In the genomic region with DNA sequence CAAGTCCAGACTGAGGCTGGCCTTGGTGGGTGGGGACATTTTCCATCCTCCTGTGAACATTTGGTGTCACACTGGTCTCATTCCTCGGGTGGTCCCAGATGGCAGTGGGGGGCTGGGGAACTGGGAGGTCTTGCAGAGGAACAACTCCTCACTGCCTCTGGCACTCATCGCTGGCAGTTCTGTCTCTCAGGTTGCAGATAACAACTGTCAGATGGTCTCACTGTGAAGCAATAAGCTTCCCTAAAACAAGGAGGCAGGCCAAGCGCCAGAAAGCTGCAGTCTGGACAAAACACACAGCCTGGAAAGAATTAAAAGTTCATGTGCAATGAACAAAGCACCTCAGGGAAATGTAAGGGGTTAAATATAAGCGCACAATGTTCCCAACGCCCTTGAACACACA, we compare ENCODE assay signal across 13 cellular contexts.
DNase-seq lines count a peak whose midpoint lies in the region; ATAC-seq and TF ChIP-seq lines count a peak whose summit lies in the region.
"Had no signal": no experiment of that assay in that cellular context is flagged by ENCODE, and none has a peak within 500 bp of the region (broad histone marks: within the 10 kb centered on the region; RNA-seq: fewer than 3 reads in every experiment).

No MANE protein-coding gene starts in this region.

- DNase-seq in GM23248 (peak; percentile 36), adrenal gland (peak in 6 of 7 donors; percentile 48 to 73 (median 62)), heart left ventricle (peak; percentile 24 to 68 (median 53)), retina (peak; percentile 31), NCI-H748 treated with DMSO at 0.1 percent for 48 hours (lab: John Stamatoyannopoulos, UW) (no peak), NCI-H2029 (lab: John Stamatoyannopoulos, UW) (no peak), NCI-H1930 (lab: John Stamatoyannopoulos, UW) (no peak)
- DNase-seq in stimulated activated naive CD8-positive, alpha-beta T cell treated with anti-CD3 and anti-CD28 coated beads, Interleukin-15, Interleukin-2, amounts not matched to agents 100 U/mL and 50 U/mL, for 24 hours = no peak
- DNase-seq: head of caudate nucleus; NCI-H774; stimulated activated CD4-positive, alpha-beta T cell treated with anti-CD3 and anti-CD28 coated beads, Interleukin-4, amount 100 ng/mL, for 4 hours; T-cell had no signal

- H3K27me3 ChIP-seq in GM23248 (replicated peaks; ENCODE audit: insufficient read depth) (no peaks in the 10 kb centered on the region), adrenal gland (no peaks in the 10 kb centered on the region), heart left ventricle (no peaks in the 10 kb centered on the region)
- H3K27me3 ChIP-seq: thyroid gland had no signal

- 16 to 20% methylated on average over 5 of the region's 5 CpGs for WGBS in GM23248 (ENCODE audit: low coverage in 1 of 2, low lambda C conversion rate in 2 of 2, missing lambda C conversion rate in 2 of 2), 2 experiments
- 20 to 37% (median 25%) methylated on average over 5 of the region's 5 CpGs for WGBS in adrenal gland, 4 donors
- WGBS in heart left ventricle, 4 donors = 36 to 47% (median 40%) methylated on average over 5 of the region's 5 CpGs

- H3K4me2 ChIP-seq in GM23248 (ENCODE audit: unreplicated experiment) = no peak overlapping the region

- no peaks in the 10 kb centered on the region for H4K20me1 ChIP-seq in GM23248 (ENCODE audit: insufficient read depth)

- no peaks in the 10 kb centered on the region for H3K9me3 ChIP-seq in GM23248 (ENCODE audit: low read depth)
- H3K9me3 ChIP-seq in adrenal gland (replicated peaks in 1 of 3) = no peaks in the 10 kb centered on the region
- H3K9me3 ChIP-seq in heart left ventricle = no peaks in the 10 kb centered on the region
- H3K9me3 ChIP-seq: thyroid gland had no signal

- H3K36me3 ChIP-seq in GM23248 (ENCODE audit: low read depth) = no peaks in the 10 kb centered on the region
- no peaks in the 10 kb centered on the region for H3K36me3 ChIP-seq in adrenal gland (replicated peaks in 1 of 2)
- H3K36me3 ChIP-seq in heart left ventricle = no peaks in the 10 kb centered on the region
- H3K36me3 ChIP-seq: thyroid gland had no signal

- TF ChIP-seq CTCF in adrenal gland (IDR thresholded peaks at IDR 0.05) (no peak), heart left ventricle (IDR thresholded peaks at IDR 0.05) (no peak)

- H3K4me1 ChIP-seq in GM23248 (ENCODE audit: insufficient read depth) (peaks cover 13% of the 10 kb centered on the region), adrenal gland (replicated peaks in 1 of 2) (peaks cover 0 to 10% of the 10 kb centered on the region in 2 donors), heart left ventricle (peaks cover 0 to 37% (median 12%) of the 10 kb centered on the region in 12 donors)

- H3K27ac ChIP-seq in GM23248 (no peak overlapping the region), adrenal gland (no peak overlapping the region), heart left ventricle (no peak overlapping the region)
- H3K27ac ChIP-seq: thyroid gland had no signal

- H3K4me3 ChIP-seq in GM23248 (no peak overlapping the region), adrenal gland (no peak overlapping the region), heart left ventricle (no peak overlapping the region)
- H3K4me3 ChIP-seq: thyroid gland had no signal

- TF ChIP-seq POLR2A in adrenal gland (IDR thresholded peaks at IDR 0.05) (no peak), heart left ventricle (IDR thresholded peaks at IDR 0.05) (no peak)

- no peaks in the 10 kb centered on the region for H3K9me2 ChIP-seq in GM23248 (ENCODE audit: insufficient read depth)

- H2AFZ ChIP-seq in GM23248 = no peak overlapping the region

- no peaks in the 10 kb centered on the region for H3K79me2 ChIP-seq in GM23248 (ENCODE audit: insufficient read depth)

- H3F3A ChIP-seq in GM23248 (ENCODE audit: insufficient read depth) = peaks cover 12% of the 10 kb centered on the region

- in situ Hi-C loops in GM23248 (cut with MboI) = no loop called here

- H3K9ac ChIP-seq in GM23248 = no peak overlapping the region

- ATAC-seq in heart left ventricle = peak in 1 of 4 donors; percentile 16
- ATAC-seq in stimulated activated naive CD8-positive, alpha-beta T cell treated with anti-CD3 and anti-CD28 coated beads, Interleukin-15, Interleukin-2, amounts not matched to agents 100 U/mL and 50 U/mL, for 24 hours = no peak
- ATAC-seq: T-cell had no signal

- intact Hi-C loops in adrenal gland (cut with DNase I) (no loop called here), heart left ventricle (cut with DNase I) (loop anchor here in 5 of 10 donors (5.0 to 10.0 kb wide), 3 partner anchors 71 to 507 kb away; a partner anchor contains a TSS)

Comparison
In these comparisons a context has a peak if more than half of its experiments do, and no peak if none do; other contexts are left out.
1. DNase-seq: peak in GM23248 (single experiment), adrenal gland (6 of 7), heart left ventricle (5 of 5) and retina (single experiment); none in stimulated activated naive CD8-positive, alpha-beta T cell treated with anti-CD3 and anti-CD28 coated beads, Interleukin-15, Interleukin-2, amounts not matched to agents 100 U/mL and 50 U/mL, for 24 hours (single experiment), NCI-H748 treated with DMSO at 0.1 percent for 48 hours (single experiment), NCI-H2029 (single experiment) and NCI-H1930 (0 of 2).